In the genomic region with DNA sequence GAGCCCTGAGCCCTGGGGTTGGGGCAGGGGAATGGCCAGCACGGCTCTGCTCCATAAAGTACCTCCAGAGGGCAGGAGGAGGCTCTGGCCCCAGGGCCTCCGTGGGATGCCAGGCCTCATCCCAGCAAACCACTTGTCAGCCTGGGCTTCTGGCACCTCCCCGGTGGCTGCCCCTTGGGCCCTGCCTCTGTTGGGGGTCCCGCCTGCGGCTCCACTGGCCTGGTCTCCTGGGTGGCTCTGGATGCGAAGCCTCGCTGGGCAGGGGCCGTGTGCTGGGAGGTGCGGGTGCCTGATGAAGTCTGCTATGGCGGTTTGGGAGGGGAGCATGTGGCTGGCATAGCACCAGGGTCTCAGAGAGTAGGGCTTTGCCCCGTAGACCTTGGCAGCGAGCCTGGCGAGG, we compare ENCODE assay signal across 22 cellular contexts. TPM values are rescaled to one million over a fixed set of nuclear protein-coding genes. Genes with fewer than 3 reads are reported as not detected.
DNase-seq lines count a peak whose midpoint lies in the region; ATAC-seq, FAIRE-seq and TF ChIP-seq lines count a peak whose summit lies in the region.
"Had no signal": no experiment of that assay in that cellular context is flagged by ENCODE, and none has a peak within 500 bp of the region (broad histone marks: within the 10 kb centered on the region; RNA-seq: fewer than 3 reads in every experiment).

No MANE protein-coding gene starts in this region.

- H3K27me3 ChIP-seq in H7 (ENCODE audit: control insufficient read depth, insufficient read depth, low read length) (no peaks in the 10 kb centered on the region), K562 (ENCODE audit: control insufficient read depth in 2 of 2, insufficient read depth in 2 of 2, low read length in 2 of 2) (no peaks in the 10 kb centered on the region), thoracic aorta (replicated peaks; ENCODE audit: insufficient read depth) (no peaks in the 10 kb centered on the region)
- H3K27me3 ChIP-seq: BLaER1 treated with 17β-estradiol and CSF1 and Interleukin-3, amounts not matched to agents 10 nM and 100 nM had no signal

- no peak overlapping the region for H2AFZ ChIP-seq in K562 (ENCODE audit: low read depth, low read length)

- no peak for FAIRE-seq in K562 (lab: Jason Lieb, UNC)
- FAIRE-seq: A204.1, D721Med, G401.6, GM12891, GM19239 had no signal

- H3K79me2 ChIP-seq in K562 (ENCODE audit: control insufficient read depth, insufficient read depth, low read length): no peaks in the 10 kb centered on the region

- no peak overlapping the region for H3K4me3 ChIP-seq in H7 (ENCODE audit: insufficient read depth, low read depth, low read length)
- H3K4me3 ChIP-seq in HEK293 (ENCODE audit: low read depth, low read length): no peak overlapping the region
- H3K4me3 ChIP-seq in K562: no peak overlapping the region
- no peak overlapping the region for H3K4me3 ChIP-seq in thoracic aorta
- H3K4me3 ChIP-seq: BLaER1 treated with 17β-estradiol and CSF1 and Interleukin-3, amounts not matched to agents 10 nM and 100 nM had no signal

- no TSS peak for BruUV-seq in K562 (replicated peaks; lab: Mats Ljungman, UMichigan)

- H3K9ac ChIP-seq in K562 (ENCODE audit: insufficient read depth in 1 of 2, low read depth in 2 of 2, low read length in 2 of 2): no peak overlapping the region
- H3K9ac ChIP-seq: BLaER1 treated with 17β-estradiol and CSF1 and Interleukin-3, amounts not matched to agents 10 nM and 100 nM had no signal

- ATAC-seq in K562 (no peak), thoracic aorta (ENCODE audit: insufficient number of reproducible peaks, low FRiP score, low read depth) (no peak), GM21360 (IDR thresholded peaks at IDR 0.05; ENCODE audit: unreplicated experiment) (no peak)
- ATAC-seq: CD8-positive, alpha-beta T cell had no signal

- TF ChIP-seq CTCF in HEK293 (tag by site-specific recombination; IDR thresholded peaks at IDR 0.05) (no peak), K562 (IDR thresholded peaks at IDR 0.05 in 2 of 3, conservative IDR thresholded peaks at IDR 0.05 in 1 of 3; ENCODE audit: insufficient read depth in 2 of 3, low read depth in 1 of 3, low read length in 3 of 3) (no peak), thoracic aorta (IDR thresholded peaks at IDR 0.05) (no peak)

- CTCF ChIA-PET in HEK293 (lab: Yijun Ruan, JAX) (no interaction called here), K562 (lab: Yijun Ruan, JAX; ENCODE audit: low intra/inter-chr PET ratio) (no interaction called here)

- TF ChIP-seq POLR2A in K562 (conservative IDR thresholded peaks at IDR 0.05): no peak

- H3K27ac ChIP-seq in HEK293 (ENCODE audit: extremely low read depth, low read depth, low read length) (no peak overlapping the region), K562 (ENCODE audit: extremely low read depth, low read depth, low read length) (no peak overlapping the region), thoracic aorta (peak overlapping the region; percentile 11 to 50)
- H3K27ac ChIP-seq: BLaER1 treated with 17β-estradiol and CSF1 and Interleukin-3, amounts not matched to agents 10 nM and 100 nM; C4-2B had no signal

- no peak overlapping the region for H3K4me2 ChIP-seq in K562 (ENCODE audit: insufficient read depth, low read length)
- H3K4me2 ChIP-seq: BLaER1 treated with 17β-estradiol and CSF1 and Interleukin-3, amounts not matched to agents 10 nM and 100 nM had no signal

- H3K9me3 ChIP-seq in HEK293 (ENCODE audit: control insufficient read depth, insufficient read depth, low read depth, low read length) (no peaks in the 10 kb centered on the region), K562 (replicated peaks; ENCODE audit: control insufficient read depth, insufficient read depth, low read depth, low read length) (no peaks in the 10 kb centered on the region), thoracic aorta (no peaks in the 10 kb centered on the region)
- H3K9me3 ChIP-seq: BLaER1 treated with 17β-estradiol and CSF1 and Interleukin-3, amounts not matched to agents 10 nM and 100 nM; Caco-2 had no signal

- H3K36me3 ChIP-seq in H7 (replicated peaks; ENCODE audit: control insufficient read depth, insufficient read depth, low read length) (peaks cover 27% of the 10 kb centered on the region), HEK293 (ENCODE audit: control insufficient read depth in 2 of 2, insufficient read depth in 1 of 2, low read length in 2 of 2) (peaks cover 0 to 100% of the 10 kb centered on the region in 2 experiments; a peak in 1 of 3 replicates), K562 (ENCODE audit: control insufficient read depth, insufficient read depth, low read length) (peaks cover 78% of the 10 kb centered on the region; the same call in 2 of the 3 replicates), thoracic aorta (peaks cover 70% of the 10 kb centered on the region)

- DNase-seq in H7: peak; percentile 66
- no peak for DNase-seq in K562 (ENCODE audit: extremely low read depth in 1 of 4, low spot score in 3 of 4)
- no peak for DNase-seq in thoracic aorta (ENCODE audit: low spot score)
- DNase-seq in AML-193 (lab: John Stamatoyannopoulos, UW): no peak
- DNase-seq in HCEC 1CT: no peak
- DNase-seq: 8988T; ACHN; Caco-2; Calu3; CD4-positive, alpha-beta T cell; CD8-positive, alpha-beta T cell; DMS79 treated with DMSO at 0.1 percent for 48 hours; GF-D8 had no signal

- WGBS in K562 (ENCODE audit: insufficient coverage, low coverage, missing lambda C conversion rate): 94% methylated on average over 7 of the region's 13 CpGs

- POLR2A ChIA-PET in HEK293 (lab: Yijun Ruan, JAX) (no interaction called here), K562 (lab: Yijun Ruan, JAX) (no interaction called here)

- intact Hi-C loops in K562 (cut with micrococcal nuclease): no loop called here

- no peaks in the 10 kb centered on the region for H3K9me1 ChIP-seq in K562 (ENCODE audit: control insufficient read depth, insufficient read depth, low read length)

- H3K4me1 ChIP-seq in HEK293 (ENCODE audit: control insufficient read depth, insufficient read depth, low read length) (no peaks in the 10 kb centered on the region), K562 (replicated peaks in 1 of 2; ENCODE audit: control insufficient read depth in 2 of 2, insufficient read depth in 2 of 2, low read length in 2 of 2) (peaks cover 0 to 3% of the 10 kb centered on the region in 2 experiments; a peak in 3 of 5 replicates), thoracic aorta (ENCODE audit: control insufficient read depth in 1 of 2, low read depth in 2 of 2) (peaks cover 15 to 31% of the 10 kb centered on the region in 2 donors)
- H3K4me1 ChIP-seq: Caco-2 had no signal

- TF ChIP-seq EP300 in K562 (IDR thresholded peaks at IDR 0.05; ENCODE audit: low read length): no peak

- in situ Hi-C loops in K562 (cut with MboI): no loop called here

- no peaks in the 10 kb centered on the region for H4K20me1 ChIP-seq in K562 (replicated peaks; ENCODE audit: control insufficient read depth, insufficient read depth, low read length)

- no peak for TF ChIP-seq RAD21 in K562 (CRISPR knock-in tag; conservative IDR thresholded peaks at IDR 0.05 in 1 of 2, IDR thresholded peaks at IDR 0.05 in 1 of 2)

TF ChIP-seq in HEK293, 187 proteins besides CTCF, POLR2A, EP300 and RAD21:
- TF ChIP-seq ZNF785 (tag by site-specific recombination; IDR thresholded peaks at IDR 0.05) (no peak), ZIC2 (tag by site-specific recombination; IDR thresholded peaks at IDR 0.05) (peak; percentile 48)
TF ChIP-seq in HEK293: peak in this region for 1.

TF ChIP-seq in K562, 482 proteins besides CTCF, POLR2A, EP300 and RAD21:
- TF ChIP-seq POLR2G (IDR thresholded peaks at IDR 0.05; ENCODE audit: low read depth, low read length) (peak; percentile 40), RBM34 (IDR thresholded peaks at IDR 0.05; ENCODE audit: borderline replicate concordance, insufficient read depth, low read length) (no peak)

RNA-seq across cellular contexts. Expression of gene PLXNA1, which starts 37.6 kb away (rescaled TPM):
- total RNA-seq in H7 (2014; rRNA removed; shearing (Covaris generic)): 41.9 and 42.7 TPM in 2 replicates
- total RNA-seq in K562 (2011; cell fraction: chromatin; rRNA removed; ENCODE audit: low replicate concordance): 126 and 340 TPM in 2 replicates
- 201 and 257 TPM in 2 replicates for total RNA-seq in K562 (2011; cell fraction: nucleolus; rRNA removed)
- 135 and 137 TPM in 2 replicates for total RNA-seq in K562 (2011; cell fraction: nucleoplasm; rRNA removed)
- total RNA-seq in K562 (2014; rRNA removed) (25.7 and 29.7 TPM in 2 replicates), K562 (2014; rRNA removed; fragmentation: Illumina TruSeq; extraction: Trizol) (11.4 and 14.0 TPM in 2 replicates), K562 (2015; rRNA removed; fragmentation: Illumina TruSeq; extraction: Trizol) (14.4 and 15.6 TPM in 2 replicates), K562 (2021) (49.3 and 59.9 TPM in 2 replicates), thoracic aorta (100 to 1,000 TPM in 1 of 2 donors, 10 to 100 TPM in 1; 70.1 to 102 TPM)
- polyA plus RNA-seq in K562 (2011; rRNA removed) (39.2 and 54.7 TPM in 2 replicates), K562 (2014; fragmentation: Illumina TruSeq; extraction: Trizol) (16.8 and 30.4 TPM in 2 replicates), K562 (2014; fragmentation: Nextera tagmentation; extraction: Ambion mirVana) (under 1 TPM; 0.23 to 0.35 TPM), K562 (2014; rRNA removed) (32.3 and 37.7 TPM in 2 replicates)
- polyA plus RNA-seq in K562 (2011; cell fraction: cytosol; rRNA removed): 30.3 and 79.8 TPM in 2 replicates
- 230 and 364 TPM in 2 replicates for polyA plus RNA-seq in K562 (2011; cell fraction: nucleus; rRNA removed)
- polyA plus RNA-seq in K562 (2012): 30.0 and 54.1 TPM in 2 replicates
- polyA minus RNA-seq in K562 (2011; rRNA and poly(A)+ RNA removed): 37.0 and 87.9 TPM in 2 replicates
- polyA minus RNA-seq in K562 (2011; cell fraction: cytosol; rRNA and poly(A)+ RNA removed): 46.9 and 52.1 TPM in 2 replicates
- 79.0 and 94.2 TPM in 2 replicates for polyA minus RNA-seq in K562 (2011; cell fraction: nucleus; rRNA and poly(A)+ RNA removed)

Comparison
In these comparisons a context has a peak if more than half of its experiments do, and no peak if none do; other contexts are left out.
1. H3K27ac ChIP-seq: peak in thoracic aorta (2 of 2); none in HEK293 (single experiment) and K562 (single experiment).